Comparison of ENCODE assay signal across 15 cellular contexts in the genomic region with DNA sequence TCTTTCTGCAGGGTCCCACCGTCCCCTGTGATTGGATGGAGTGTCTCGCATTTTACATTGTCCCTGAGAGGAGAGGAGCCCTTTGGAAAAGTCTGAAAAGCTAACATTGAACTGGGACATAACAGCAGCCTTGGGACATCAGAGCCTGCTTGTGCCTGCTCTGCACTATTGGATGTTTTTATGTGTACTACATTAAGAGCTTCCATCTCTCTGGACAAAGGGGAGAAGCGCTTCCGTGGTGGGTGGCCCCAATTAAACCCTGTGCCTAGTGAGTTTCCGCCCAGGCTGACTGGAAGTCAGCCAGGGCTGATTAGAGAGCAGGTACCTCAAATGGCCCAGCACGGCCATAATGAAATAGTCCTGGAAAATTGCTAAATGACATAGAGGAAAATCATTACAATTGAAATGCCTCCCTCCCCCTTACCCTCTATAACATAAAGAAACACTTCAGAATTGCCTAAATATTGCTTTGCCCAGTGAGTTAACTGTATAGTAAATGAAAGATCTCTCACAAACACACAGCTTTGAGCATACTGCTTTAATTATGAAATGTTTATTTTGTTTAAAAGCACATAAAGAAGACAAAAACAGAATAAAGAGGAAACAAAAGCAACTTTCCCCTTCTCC. TPM values are rescaled to one million over a fixed set of nuclear protein-coding genes. Genes with fewer than 3 reads are reported as not detected.
"Had no signal": no experiment of that assay in that cellular context is flagged by ENCODE, and none has a peak within 500 bp of the region (broad histone marks: within the 10 kb centered on the region; RNA-seq: fewer than 3 reads in every experiment).

No MANE protein-coding gene starts in this region.

- ATAC-seq: activated naive CD4-positive, alpha-beta T cell treated with anti-CD3 and anti-CD28 coated beads, Interleukin-2, amount 50 U/mL, for 72 hours; esophagus mucosa; stimulated activated naive CD8-positive, alpha-beta T cell treated with anti-CD3 and anti-CD28 coated beads, Interleukin-15, Interleukin-2, amounts not matched to agents 100 U/mL and 50 U/mL, for 24 hours had no signal

- DNase-seq: activated CD4-positive, alpha-beta T cell treated with anti-CD3 and anti-CD28 coated beads, Interleukin-2, amount 50 U/mL, for 4 hours; activated CD4-positive, CD25-positive, alpha-beta regulatory T cell treated with anti-CD3 and anti-CD28 coated beads, Interleukin-2, amount 50 U/mL, for 72 hours; activated effector memory CD4-positive, alpha-beta T cell treated with Interleukin-2 at 50 U/mL for 16 hours; activated T-cell treated with anti-CD3 and anti-CD28 coated beads, Interleukin-2, amount 50 U/mL, for 24 hours; amniotic stem cell; dermis blood vessel endothelial cell; endodermal cell; hippocampal formation; kidney glomerular epithelial cell; ovary; stimulated activated CD4-positive, alpha-beta T cell treated with anti-CD3 and anti-CD28 coated beads, Interleukin-12 subunit alpha, Interleukin-12 subunit beta, amount 100 ng/mL, for 4 hours; stimulated activated CD4-positive, alpha-beta T cell treated with anti-CD3 and anti-CD28 coated beads, Interleukin-2, amount 100 ng/mL, for 48 hours; stimulated activated naive CD8-positive, alpha-beta T cell treated with anti-CD3 and anti-CD28 coated beads, Interleukin-15, Interleukin-2, amounts not matched to agents 100 U/mL and 50 U/mL, for 24 hours had no signal

RNA-seq across cellular contexts. Expression of a gene that starts 9.1 kb away (rescaled TPM):
- total RNA-seq: activated naive CD4-positive, alpha-beta T cell treated with anti-CD3 and anti-CD28 coated beads, Interleukin-2, amount 50 U/mL, for 72 hours; esophagus mucosa had no signal
